ENCODE assay signal across 8 cellular contexts in the genomic region with DNA sequence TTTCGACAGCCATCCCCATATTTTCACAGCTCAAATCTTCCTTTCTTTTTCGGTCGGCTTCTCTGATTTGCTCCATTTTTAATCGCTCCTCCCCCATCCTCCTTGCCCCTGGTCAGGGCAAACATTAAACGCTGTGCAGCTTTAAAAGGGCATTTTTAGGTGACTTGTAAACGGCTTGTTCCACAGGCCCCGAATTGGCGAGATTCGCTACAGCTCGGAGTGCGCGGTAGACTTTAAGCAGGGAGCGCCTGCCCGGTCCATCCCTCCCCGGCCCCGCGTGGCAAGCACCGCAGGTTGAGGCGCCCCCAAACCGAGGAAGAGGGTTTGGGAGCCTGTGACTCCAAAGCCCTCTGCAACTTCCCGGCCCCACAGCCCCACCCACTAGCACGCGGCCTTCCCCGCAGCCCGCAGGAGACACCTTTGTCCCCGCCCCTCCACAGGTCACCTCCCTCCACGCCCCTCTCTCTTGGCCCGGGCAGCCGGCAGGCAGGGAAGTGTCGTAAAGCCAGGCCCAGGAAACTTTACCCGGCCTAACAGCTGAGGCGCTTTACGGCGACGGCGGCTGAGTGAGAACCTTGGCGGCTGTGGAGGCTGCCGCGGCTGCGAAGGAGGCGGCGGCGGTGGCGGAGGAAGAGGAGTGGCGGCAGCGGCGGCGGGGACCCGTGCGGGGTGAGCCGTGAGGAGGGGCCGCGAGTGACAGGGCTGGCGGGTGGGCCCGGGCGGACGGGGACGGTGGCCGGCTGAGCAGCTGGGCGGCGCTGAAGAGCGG. TPM values are rescaled to one million over a fixed set of nuclear protein-coding genes. Genes with fewer than 3 reads are reported as not detected.
DNase-seq lines count a peak whose midpoint lies in the region; ATAC-seq and TF ChIP-seq lines count a peak whose summit lies in the region.

NAA30 (plus strand) TSS at position 550 of the 769 bp plus-strand sequence. CDS start 372 bp downstream, outside the sequence.

- peak within 1 kb of the TSS; percentile 74 for H2BK5ac ChIP-seq in trophoblast cell (ENCODE audit: low read depth, low read length, poor library complexity)

- H3K23ac ChIP-seq in trophoblast cell (ENCODE audit: low read length), result no peak within 1 kb of the TSS

- H3K18ac ChIP-seq in trophoblast cell (ENCODE audit: low read length), result peak within 1 kb of the TSS; percentile 91

- ATAC-seq in HG02759 (IDR thresholded peaks at IDR 0.05; ENCODE audit: unreplicated experiment), result peak; percentile 83

- peak within 1 kb of the TSS; percentile 75 for H4K91ac ChIP-seq in trophoblast cell (ENCODE audit: low read depth, low read length)

- peak within 1 kb of the TSS; percentile 62 for H2BK120ac ChIP-seq in trophoblast cell (ENCODE audit: insufficient read depth, low read length, poor library complexity)

- H3K4ac ChIP-seq in trophoblast cell (ENCODE audit: low read depth, low read length), result peak within 1 kb of the TSS; percentile 88

- H3K36me3 ChIP-seq in trophoblast cell (ENCODE audit: control insufficient read depth in 1 of 2, insufficient read depth in 2 of 2, low read length in 2 of 2), result no peaks in the 10 kb centered on the region
- no peaks in the 10 kb centered on the region for H3K36me3 ChIP-seq in tibial nerve

- H2BK12ac ChIP-seq in trophoblast cell (ENCODE audit: low read length), result no peak within 1 kb of the TSS

- TF ChIP-seq POLR2A in tibial nerve (IDR thresholded peaks at IDR 0.05), result peak in 1 of 2 donors; percentile 41

- peaks cover 12% of the 10 kb centered on the region for H3K79me1 ChIP-seq in trophoblast cell (ENCODE audit: low read length)

- H3K4me1 ChIP-seq in trophoblast cell (ENCODE audit: control insufficient read depth in 1 of 2, insufficient read depth in 2 of 2, low read length in 2 of 2), result peaks cover 4 to 7% of the 10 kb centered on the region in 2 experiments
- H3K4me1 ChIP-seq in tibial nerve, result peaks cover 0 to 37% (median 18%) of the 10 kb centered on the region in 4 donors

- TF ChIP-seq EP300 in tibial nerve (IDR thresholded peaks at IDR 0.05), result peak in 1 of 2 donors; percentile 73

- WGBS in trophoblast cell (ENCODE audit: extremely low coverage, insufficient coverage, insufficient read length), result no CpG with 5 or more reads among the region's 62 CpGs
- WGBS in tibial nerve, 2 donors, result 0 to 2% methylated on average over 23 to 47 of the region's 62 CpGs

- peak within 1 kb of the TSS; percentile 78 for H3K14ac ChIP-seq in trophoblast cell (ENCODE audit: low read length)

- H3K9me3 ChIP-seq in trophoblast cell (ENCODE audit: insufficient read depth, low read depth, low read length) (no peaks in the 10 kb centered on the region), tibial nerve (no peaks in the 10 kb centered on the region)

- H3K4me3 ChIP-seq in GM12875 (ENCODE audit: low read depth, low read length), result peak within 1 kb of the TSS; percentile 75
- H3K4me3 ChIP-seq in trophoblast cell (ENCODE audit: low read depth, low read length), result peak within 1 kb of the TSS; percentile 96
- peak within 1 kb of the TSS; percentile 72 to 98 (median 87) for H3K4me3 ChIP-seq in tibial nerve

- H3K9ac ChIP-seq in trophoblast cell (ENCODE audit: low read length), result peak within 1 kb of the TSS; percentile 81

- TF ChIP-seq CTCF in GM12875 (IDR thresholded peaks at IDR 0.05; ENCODE audit: borderline replicate concordance, insufficient read depth, low read depth, low read length) (no peak), tibial nerve (IDR thresholded peaks at IDR 0.05) (peak in 1 of 5 experiments; percentile 19)

- H4K8ac ChIP-seq in trophoblast cell (ENCODE audit: low read depth, low read length), result peak within 1 kb of the TSS; percentile 91

- intact Hi-C loops in cardiac septum (cut with DNase I), result loop anchor here (2.0 kb wide), 1 partner anchor 121 kb away; the partner anchor contains the start of genes AP5M1 and EXOC5

- H3K79me2 ChIP-seq in trophoblast cell (ENCODE audit: control insufficient read depth, insufficient read depth, low read length, poor library complexity), result peaks cover 13% of the 10 kb centered on the region

- H2AK5ac ChIP-seq in trophoblast cell (ENCODE audit: low read length), result peak within 1 kb of the TSS; percentile 34

- peak within 1 kb of the TSS; percentile 80 for H2AFZ ChIP-seq in trophoblast cell (ENCODE audit: insufficient read depth, low read length, poor library complexity)

- H3K4me2 ChIP-seq in trophoblast cell (ENCODE audit: low read length), result peak within 1 kb of the TSS; percentile 79

- H3K27ac ChIP-seq in trophoblast cell (ENCODE audit: low read depth, low read length) (peak within 1 kb of the TSS; percentile 54), tibial nerve (peak within 1 kb of the TSS; percentile 65 to 90 (median 86))

- no peaks in the 10 kb centered on the region for H3K27me3 ChIP-seq in trophoblast cell (ENCODE audit: insufficient read depth, low read length)
- no peaks in the 10 kb centered on the region for H3K27me3 ChIP-seq in tibial nerve

- peak within 1 kb of the TSS; percentile 79 for H4K12ac ChIP-seq in trophoblast cell (ENCODE audit: low read depth, low read length)

- DNase-seq in NCI-H128 (lab: John Stamatoyannopoulos, UW; ENCODE audit: unreplicated experiment), result peak; percentile 84
- DNase-seq in SW 1271 (lab: John Stamatoyannopoulos, UW), result peak; percentile 90 to 93
- peak; percentile 87 for DNase-seq in activated naive CD8-positive, alpha-beta T cell treated with anti-CD3 and anti-CD28 coated beads, Interleukin-2, amount 50 U/mL, for 16 hours (ENCODE audit: low read depth, low spot score)
- peak; percentile 96 for DNase-seq in cardiac septum (ENCODE audit: low spot score)
- peak; percentile 95 to 97 for DNase-seq in trophoblast cell
- DNase-seq in tibial nerve (ENCODE audit: low spot score in 2 of 2), result peak; percentile 77 to 85

RNA-seq across cellular contexts. Expression of gene NAA30, which starts in this region (rescaled TPM):
- 21.8 TPM for total RNA-seq in cardiac septum
- 34.4 and 35.1 TPM in 2 replicates for polyA plus RNA-seq in trophoblast cell (2013)
- 10 to 100 TPM; 11.4 to 16.6 (median 13.1) TPM for total RNA-seq in tibial nerve

Comparison
In these comparisons a context has a peak if more than half of its experiments do, and no peak if none do; other contexts are left out.
1. Peak in every context shown above with its lines: DNase-seq, ATAC-seq, H3K4me3 ChIP-seq and H3K27ac ChIP-seq.